Comparison of ENCODE assay signal across 15 cellular contexts in genomic region chr21:27201197-27201596, GRCh38.
DNase-seq lines count a peak whose midpoint lies in the region; FAIRE-seq and TF ChIP-seq lines count a peak whose summit lies in the region.
"Had no signal": no experiment of that assay in that cellular context is flagged by ENCODE, and none has a peak within 500 bp of the region (broad histone marks: within the 10 kb centered on the region; RNA-seq: fewer than 3 reads in every experiment).

No MANE protein-coding gene starts in this region.

- H3K4me3 ChIP-seq in astrocyte (ENCODE audit: insufficient read depth, low read depth, low read length) (no peak overlapping the region), fibroblast of pulmonary artery (replicated peaks; ENCODE audit: low read depth, low read length) (no peak overlapping the region), skeletal muscle satellite cell (ENCODE audit: low read length) (no peak overlapping the region), small intestine (ENCODE audit: low read depth in 1 of 2, low read length in 2 of 2) (no peak overlapping the region), trophoblast cell (ENCODE audit: low read depth, low read length) (no peak overlapping the region)

- H3K9ac ChIP-seq in astrocyte (ENCODE audit: low read length) (no peak overlapping the region), skeletal muscle satellite cell (ENCODE audit: low read depth, low read length) (no peak overlapping the region), trophoblast cell (ENCODE audit: low read length) (no peak overlapping the region)

- H3K27me3 Mint-ChIP-seq in astrocyte (ENCODE audit: low read depth, unreplicated experiment): no peaks in the 10 kb centered on the region

- DNase-seq in HCEC 1CT (peak; percentile 77), astrocyte (ENCODE audit: low read depth) (peak; percentile 25), fibroblast of pulmonary artery (ENCODE audit: low read depth) (peak; percentile 23), small intestine (no peak), occipital lobe (lab: John Stamatoyannopoulos, UW) (no peak), trophoblast cell (no peak)
- DNase-seq: CD8-positive, alpha-beta memory T cell; Karpas-422; NCI-H1105; NCI-H1694; NCI-H2107; NCI-H2227 treated with DMSO at 0.1 percent for 48 hours; NCI-H524 had no signal

- 80 to 92% (median 88%) methylated on average over 3 of the region's 3 CpGs for WGBS in small intestine, 3 donors
- no CpG with 5 or more reads among the region's 3 CpGs for WGBS in trophoblast cell (ENCODE audit: extremely low coverage, insufficient coverage, insufficient read length)

- H4K20me1 ChIP-seq in astrocyte (ENCODE audit: insufficient read depth, low read length): no peaks in the 10 kb centered on the region

- H3K4me3 Mint-ChIP-seq in astrocyte (ENCODE audit: unreplicated experiment): no peak overlapping the region
- H3K4me3 Mint-ChIP-seq: CD8-positive, alpha-beta memory T cell had no signal

- peak overlapping the region; percentile 32 for H3K4me2 ChIP-seq in astrocyte (ENCODE audit: low read length)
- peak overlapping the region; percentile 56 for H3K4me2 ChIP-seq in skeletal muscle satellite cell (ENCODE audit: low read length)
- no peak overlapping the region for H3K4me2 ChIP-seq in trophoblast cell (ENCODE audit: low read length)

- no peak for FAIRE-seq in astrocyte (lab: Jason Lieb, UNC)
- no peak for FAIRE-seq in small intestine (lab: Jason Lieb, UNC)
- FAIRE-seq: H1 had no signal

- H4K12ac ChIP-seq in trophoblast cell (ENCODE audit: low read depth, low read length): no peak overlapping the region

- H4K8ac ChIP-seq in trophoblast cell (ENCODE audit: low read depth, low read length): no peak overlapping the region

- H3K27ac ChIP-seq in astrocyte (ENCODE audit: low read depth, low read length) (no peak overlapping the region), small intestine (ENCODE audit: low read depth in 1 of 2, low read length in 1 of 2) (no peak overlapping the region), trophoblast cell (ENCODE audit: low read depth, low read length) (no peak overlapping the region)

- H3K9me3 Mint-ChIP-seq in astrocyte (ENCODE audit: unreplicated experiment): no peaks in the 10 kb centered on the region

- no peak overlapping the region for H3K4ac ChIP-seq in trophoblast cell (ENCODE audit: low read depth, low read length)

- H3K4me1 ChIP-seq in astrocyte (ENCODE audit: insufficient read depth, low read length) (no peaks in the 10 kb centered on the region), skeletal muscle satellite cell (ENCODE audit: control insufficient read depth, insufficient read depth, low read length) (peaks cover 11% of the 10 kb centered on the region), small intestine (ENCODE audit: control insufficient read depth in 2 of 2, insufficient read depth in 1 of 2, low read depth in 1 of 2, low read length in 1 of 2) (no peaks in the 10 kb centered on the region), trophoblast cell (ENCODE audit: control insufficient read depth in 1 of 2, insufficient read depth in 2 of 2, low read length in 2 of 2) (no peaks in the 10 kb centered on the region)

- no peaks in the 10 kb centered on the region for H3K79me1 ChIP-seq in trophoblast cell (ENCODE audit: low read length)

- no peak overlapping the region for H3K14ac ChIP-seq in trophoblast cell (ENCODE audit: low read length)

- no peak overlapping the region for H2BK12ac ChIP-seq in trophoblast cell (ENCODE audit: low read length)

- no peak for TF ChIP-seq CTCF in astrocyte (IDR thresholded peaks at IDR 0.05; ENCODE audit: insufficient read depth, low read depth, low read length)
- TF ChIP-seq CTCF in fibroblast of pulmonary artery (IDR thresholded peaks at IDR 0.05; ENCODE audit: low read length, missing control alignments): no peak

- H3K36me3 Mint-ChIP-seq in astrocyte (ENCODE audit: low read depth, unreplicated experiment): no peaks in the 10 kb centered on the region
- H3K36me3 Mint-ChIP-seq: CD8-positive, alpha-beta memory T cell had no signal

- no peaks in the 10 kb centered on the region for H3K36me3 ChIP-seq in astrocyte (ENCODE audit: insufficient read depth, low read length)
- H3K36me3 ChIP-seq in skeletal muscle satellite cell (ENCODE audit: insufficient read depth, low read length): no peaks in the 10 kb centered on the region
- H3K36me3 ChIP-seq in small intestine (ENCODE audit: control insufficient read depth in 2 of 2, insufficient read depth in 2 of 2, low read length in 2 of 2): no peaks in the 10 kb centered on the region
- H3K36me3 ChIP-seq in trophoblast cell (ENCODE audit: control insufficient read depth in 1 of 2, insufficient read depth in 2 of 2, low read length in 2 of 2): no peaks in the 10 kb centered on the region

- H2AFZ ChIP-seq in astrocyte (ENCODE audit: low read depth, low read length) (peak overlapping the region; percentile 38), trophoblast cell (ENCODE audit: insufficient read depth, low read length, poor library complexity) (no peak overlapping the region)

- no peaks in the 10 kb centered on the region for H3K27me3 ChIP-seq in astrocyte (ENCODE audit: insufficient read depth, low read length)
- H3K27me3 ChIP-seq in skeletal muscle satellite cell (ENCODE audit: control insufficient read depth, insufficient read depth, low read length): no peaks in the 10 kb centered on the region
- H3K27me3 ChIP-seq in small intestine (ENCODE audit: control insufficient read depth in 2 of 2, insufficient read depth in 2 of 2, low read length in 2 of 2): no peaks in the 10 kb centered on the region
- H3K27me3 ChIP-seq in trophoblast cell (ENCODE audit: insufficient read depth, low read length): no peaks in the 10 kb centered on the region

- H3K18ac ChIP-seq in trophoblast cell (ENCODE audit: low read length): no peak overlapping the region

- H3K4me1 Mint-ChIP-seq in astrocyte (ENCODE audit: low read depth, unreplicated experiment): no peaks in the 10 kb centered on the region
- H3K4me1 Mint-ChIP-seq: CD8-positive, alpha-beta memory T cell had no signal

- no peak overlapping the region for H2BK5ac ChIP-seq in trophoblast cell (ENCODE audit: low read depth, low read length, poor library complexity)

- H3K23ac ChIP-seq in trophoblast cell (ENCODE audit: low read length): no peak overlapping the region

- H2AK5ac ChIP-seq in trophoblast cell (ENCODE audit: low read length): no peak overlapping the region

- H2BK120ac ChIP-seq in trophoblast cell (ENCODE audit: insufficient read depth, low read length, poor library complexity): no peak overlapping the region

- H3K79me2 ChIP-seq in astrocyte (ENCODE audit: insufficient read depth, low read length): no peaks in the 10 kb centered on the region
- no peaks in the 10 kb centered on the region for H3K79me2 ChIP-seq in trophoblast cell (ENCODE audit: control insufficient read depth, insufficient read depth, low read length, poor library complexity)

- H3K27ac Mint-ChIP-seq in astrocyte (ENCODE audit: unreplicated experiment): no peak overlapping the region
- H3K27ac Mint-ChIP-seq: CD8-positive, alpha-beta memory T cell had no signal

- H3K9me3 ChIP-seq in astrocyte (ENCODE audit: insufficient read depth, low read depth, low read length) (no peaks in the 10 kb centered on the region), skeletal muscle satellite cell (replicated peaks; ENCODE audit: low read length) (no peaks in the 10 kb centered on the region), small intestine (ENCODE audit: control insufficient read depth, low read depth) (no peaks in the 10 kb centered on the region), trophoblast cell (ENCODE audit: insufficient read depth, low read depth, low read length) (no peaks in the 10 kb centered on the region)

- H4K91ac ChIP-seq in trophoblast cell (ENCODE audit: low read depth, low read length): no peak overlapping the region

Comparison
In these comparisons a context has a peak if more than half of its experiments do, and no peak if none do; other contexts are left out.
1. DNase-seq: peak in HCEC 1CT (single experiment), astrocyte (single experiment) and fibroblast of pulmonary artery (single experiment); none in small intestine (single experiment), occipital lobe (single experiment) and trophoblast cell (0 of 2).